14 cellular contexts compared by ENCODE assay signal in the genomic region with DNA sequence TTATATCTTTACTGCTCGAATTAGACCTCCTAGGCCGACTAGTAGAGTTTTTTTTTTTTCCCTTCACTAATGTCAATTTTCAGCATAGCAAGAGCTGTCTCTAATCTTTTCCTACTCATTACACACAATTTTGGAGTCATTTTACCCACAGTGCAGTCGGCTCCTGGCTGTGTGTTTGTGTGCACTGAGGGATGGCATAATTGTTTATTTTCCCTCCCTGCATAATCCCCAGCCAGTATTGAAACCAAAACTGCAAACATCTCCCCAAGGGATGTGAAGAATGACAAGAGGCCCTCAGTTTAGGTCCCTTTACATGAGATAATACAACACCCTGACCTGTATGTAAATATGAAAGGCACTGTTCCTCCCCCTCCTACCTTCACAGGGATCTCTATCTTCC.
DNase-seq lines count a peak whose midpoint lies in the region; ATAC-seq and TF ChIP-seq lines count a peak whose summit lies in the region.
"Had no signal": no experiment of that assay in that cellular context is flagged by ENCODE, and none has a peak within 500 bp of the region (broad histone marks: within the 10 kb centered on the region; RNA-seq: fewer than 3 reads in every experiment).

No MANE protein-coding gene starts in this region.

- H3K4me3 ChIP-seq in Karpas-422 (ENCODE audit: low read length) (no peak overlapping the region), mesenchymal stem cell (ENCODE audit: insufficient read depth in 1 of 2, low read depth in 1 of 2, low read length in 2 of 2) (no peak overlapping the region), WERI-Rb-1 (ENCODE audit: low read depth, low read length) (no peak overlapping the region)
- H3K4me3 ChIP-seq: ascending aorta, hepatocyte had no signal

- no peak overlapping the region for H2AK5ac ChIP-seq in mesenchymal stem cell (ENCODE audit: low read length, severe bottlenecking)

- H3K18ac ChIP-seq in mesenchymal stem cell (ENCODE audit: low read depth in 1 of 2, low read length in 2 of 2) = no peak overlapping the region

- no peak overlapping the region for H2BK12ac ChIP-seq in mesenchymal stem cell (ENCODE audit: low read length in 2 of 2)

- H3K4ac ChIP-seq in mesenchymal stem cell (ENCODE audit: low read depth in 1 of 2, low read length in 2 of 2) = no peak overlapping the region

- peaks cover 42% of the 10 kb centered on the region for H3K4me1 Mint-ChIP-seq in WTC11

- H3K14ac ChIP-seq in mesenchymal stem cell (ENCODE audit: low read length in 2 of 2) = no peak overlapping the region

- 83% methylated on average over 2 of the region's 3 CpGs for WGBS in mesenchymal stem cell

- no peak overlapping the region for H3K4me2 ChIP-seq in Karpas-422 (ENCODE audit: low read depth, low read length, poor library complexity, severe bottlenecking)
- no peak overlapping the region for H3K4me2 ChIP-seq in mesenchymal stem cell (ENCODE audit: low read length, poor library complexity, severe bottlenecking)
- H3K4me2 ChIP-seq: hepatocyte had no signal

- H3K9me3 ChIP-seq in Karpas-422 (ENCODE audit: low read length) = no peaks in the 10 kb centered on the region
- no peaks in the 10 kb centered on the region for H3K9me3 ChIP-seq in mesenchymal stem cell (ENCODE audit: control insufficient read depth, low read length)
- H3K9me3 ChIP-seq in WERI-Rb-1 (ENCODE audit: severe bottlenecking) = no peaks in the 10 kb centered on the region
- H3K9me3 ChIP-seq: ascending aorta had no signal

- peak; percentile 49 for ATAC-seq in WTC11
- no peak for ATAC-seq in GM18520 (IDR thresholded peaks at IDR 0.05; ENCODE audit: unreplicated experiment)

- H2BK15ac ChIP-seq in mesenchymal stem cell (ENCODE audit: low read depth, poor library complexity, severe bottlenecking) = no peak overlapping the region

- H3K27me3 Mint-ChIP-seq in WTC11 (ENCODE audit: low read depth) = no peaks in the 10 kb centered on the region

- H4K91ac ChIP-seq in mesenchymal stem cell (ENCODE audit: low read length) = no peak overlapping the region

- H3K4me1 ChIP-seq in Karpas-422 (ENCODE audit: low read length) (peaks cover 10% of the 10 kb centered on the region; the same call in 1 of the 2 replicates), mesenchymal stem cell (ENCODE audit: control insufficient read depth, insufficient read depth, low read depth, low read length) (no peaks in the 10 kb centered on the region)
- H3K4me1 ChIP-seq: ascending aorta had no signal

- H3K79me2 ChIP-seq in Karpas-422 (ENCODE audit: low read length) = 0 out of 2 replicates have a peak, but pooled peaks cover 4% of the 10 kb centered on the region
- H3K79me2 ChIP-seq: hepatocyte had no signal

- H3K27ac ChIP-seq in Karpas-422 (ENCODE audit: low read length) (0 out of 2 replicates have a peak overlapping the region, but pooled peaks have one; percentile 13), mesenchymal stem cell (ENCODE audit: low read length, poor library complexity, severe bottlenecking) (no peak overlapping the region), WERI-Rb-1 (no peak overlapping the region)
- H3K27ac ChIP-seq: ascending aorta, hepatocyte had no signal

- H3K9me3 Mint-ChIP-seq in WTC11 = no peaks in the 10 kb centered on the region
- H3K9me3 Mint-ChIP-seq: nephron had no signal

- peaks cover 37% of the 10 kb centered on the region for H3K36me3 Mint-ChIP-seq in WTC11

- no peak overlapping the region for H3K23ac ChIP-seq in mesenchymal stem cell (ENCODE audit: low read length in 2 of 2)

- TF ChIP-seq CTCF in WTC11 (IDR thresholded peaks at IDR 0.05) (no peak), WERI-Rb-1 (IDR thresholded peaks at IDR 0.05; ENCODE audit: low read depth, low read length) (no peak)

- peaks cover 32% of the 10 kb centered on the region for H3K36me3 ChIP-seq in Karpas-422 (ENCODE audit: insufficient read depth, low read length)
- H3K36me3 ChIP-seq in mesenchymal stem cell (ENCODE audit: control insufficient read depth in 1 of 2, insufficient read depth in 2 of 2, low read depth in 1 of 2, low read length in 2 of 2) = peaks cover 23 to 86% of the 10 kb centered on the region in 2 experiments
- H3K36me3 ChIP-seq in WERI-Rb-1 = peaks cover 62% of the 10 kb centered on the region

- H3K9ac ChIP-seq in Karpas-422 (ENCODE audit: low read length) (no peak overlapping the region), mesenchymal stem cell (ENCODE audit: low read length) (no peak overlapping the region)

- H3K27me3 ChIP-seq in Karpas-422 (ENCODE audit: low read length) (no peaks in the 10 kb centered on the region), mesenchymal stem cell (ENCODE audit: control insufficient read depth in 1 of 2, insufficient read depth in 1 of 2, low read length in 2 of 2) (no peaks in the 10 kb centered on the region), WERI-Rb-1 (ENCODE audit: insufficient read depth, low read depth, severe bottlenecking) (no peaks in the 10 kb centered on the region)
- H3K27me3 ChIP-seq: ascending aorta, hepatocyte had no signal

- peak; percentile 39 for DNase-seq in G401 (ENCODE audit: low spot score)
- DNase-seq in Karpas-422 = no peak
- DNase-seq in WTC11 (ENCODE audit: low spot score) = no peak
- peak; percentile 48 for DNase-seq in mesenchymal stem cell
- DNase-seq in WERI-Rb-1 = no peak
- no peak for DNase-seq in hypothalamus (lab: John Stamatoyannopoulos, UW)
- DNase-seq: activated CD4-positive, alpha-beta T cell treated with anti-CD3 and anti-CD28 coated beads, Interleukin-2, amount 50 U/mL, for 1 hour; activated naive CD4-positive, alpha-beta T cell treated with Interleukin-2 at 50 U/mL for 16 hours; kidney glomerular epithelial cell; MM.1S had no signal

- H2AFZ ChIP-seq in Karpas-422 (ENCODE audit: low read length) = no peak overlapping the region
- H2AFZ ChIP-seq in mesenchymal stem cell (ENCODE audit: low read depth, low read length) = no peak overlapping the region
- H2AFZ ChIP-seq: hepatocyte had no signal

- peaks cover 5% of the 10 kb centered on the region for H3K79me1 ChIP-seq in mesenchymal stem cell (replicated peaks; ENCODE audit: low read length, poor library complexity, severe bottlenecking)

- peak overlapping the region; percentile 82 for H3K27ac Mint-ChIP-seq in WTC11

- POLR2A ChIA-PET in WTC11 (lab: Charles Lee) = no interaction called here

- in situ Hi-C loops in G401 (cut with HindIII; ENCODE audit: low sequenced_read_pairs) = no loop called here

- H2BK5ac ChIP-seq in mesenchymal stem cell (ENCODE audit: low read depth, low read length, poor library complexity, severe bottlenecking) = no peak overlapping the region

- H3K9me2 ChIP-seq in Karpas-422 (replicated peaks; ENCODE audit: insufficient read depth, low read length) = no peaks in the 10 kb centered on the region

- no peak overlapping the region for H2BK120ac ChIP-seq in mesenchymal stem cell (ENCODE audit: low read depth, low read length)

- CTCF ChIA-PET in WTC11 (lab: Charles Lee) = interaction anchor here (0.6 to 3.0 kb wide), 3 partner anchors 13 to 122 kb away, joined by 3 to 16 read pairs (median 6); no protein-coding TSS in a partner anchor

- H3K4me3 Mint-ChIP-seq in WTC11 = no peak overlapping the region
- H3K4me3 Mint-ChIP-seq: nephron had no signal

- no peaks in the 10 kb centered on the region for H4K20me1 ChIP-seq in Karpas-422 (ENCODE audit: insufficient read depth, low read depth, low read length)

- H4K8ac ChIP-seq in mesenchymal stem cell (ENCODE audit: low read length) = no peak overlapping the region

TF ChIP-seq in WTC11, 78 proteins besides CTCF, POLR2A, EP300 and RAD21 (continues in another document):
- TF ChIP-seq RORB (CRISPR knock-in tag; IDR thresholded peaks at IDR 0.05) (no peak), ZNF317 (CRISPR knock-in tag; IDR thresholded peaks at IDR 0.05; ENCODE audit: borderline replicate concordance, low read depth) (no peak), MXD4 (CRISPR knock-in tag; IDR thresholded peaks at IDR 0.05; ENCODE audit: borderline replicate concordance) (no peak), ZNF232 (CRISPR knock-in tag; IDR thresholded peaks at IDR 0.05) (no peak), ZNF416 (CRISPR knock-in tag; IDR thresholded peaks at IDR 0.05) (no peak), NFYB (CRISPR knock-in tag; conservative IDR thresholded peaks at IDR 0.05; ENCODE audit: low read depth) (no peak)
- TF ChIP-seq, protein P1, sequence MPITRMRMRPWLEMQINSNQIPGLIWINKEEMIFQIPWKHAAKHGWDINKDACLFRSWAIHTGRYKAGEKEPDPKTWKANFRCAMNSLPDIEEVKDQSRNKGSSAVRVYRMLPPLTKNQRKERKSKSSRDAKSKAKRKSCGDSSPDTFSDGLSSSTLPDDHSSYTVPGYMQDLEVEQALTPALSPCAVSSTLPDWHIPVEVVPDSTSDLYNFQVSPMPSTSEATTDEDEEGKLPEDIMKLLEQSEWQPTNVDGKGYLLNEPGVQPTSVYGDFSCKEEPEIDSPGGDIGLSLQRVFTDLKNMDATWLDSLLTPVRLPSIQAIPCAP (CRISPR knock-in tag; IDR thresholded peaks at IDR 0.05) = no peak
- TF ChIP-seq, protein P2, sequence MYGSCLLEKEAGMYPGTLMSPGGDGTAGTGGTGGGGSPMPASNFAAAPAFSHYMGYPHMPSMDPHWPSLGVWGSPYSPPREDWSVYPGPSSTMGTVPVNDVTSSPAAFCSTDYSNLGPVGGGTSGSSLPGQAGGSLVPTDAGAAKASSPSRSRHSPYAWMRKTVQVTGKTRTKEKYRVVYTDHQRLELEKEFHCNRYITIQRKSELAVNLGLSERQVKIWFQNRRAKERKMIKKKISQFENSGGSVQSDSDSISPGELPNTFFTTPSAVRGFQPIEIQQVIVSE (CRISPR knock-in tag; IDR thresholded peaks at IDR 0.05; ENCODE audit: borderline replicate concordance) = no peak
- TF ChIP-seq, protein P3, sequence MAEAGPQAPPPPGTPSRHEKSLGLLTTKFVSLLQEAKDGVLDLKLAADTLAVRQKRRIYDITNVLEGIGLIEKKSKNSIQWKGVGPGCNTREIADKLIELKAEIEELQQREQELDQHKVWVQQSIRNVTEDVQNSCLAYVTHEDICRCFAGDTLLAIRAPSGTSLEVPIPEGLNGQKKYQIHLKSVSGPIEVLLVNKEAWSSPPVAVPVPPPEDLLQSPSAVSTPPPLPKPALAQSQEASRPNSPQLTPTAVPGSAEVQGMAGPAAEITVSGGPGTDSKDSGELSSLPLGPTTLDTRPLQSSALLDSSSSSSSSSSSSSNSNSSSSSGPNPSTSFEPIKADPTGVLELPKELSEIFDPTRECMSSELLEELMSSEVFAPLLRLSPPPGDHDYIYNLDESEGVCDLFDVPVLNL (CRISPR knock-in tag; IDR thresholded peaks at IDR 0.05; ENCODE audit: borderline replicate concordance, low read depth) = no peak
- TF ChIP-seq, protein P4, sequence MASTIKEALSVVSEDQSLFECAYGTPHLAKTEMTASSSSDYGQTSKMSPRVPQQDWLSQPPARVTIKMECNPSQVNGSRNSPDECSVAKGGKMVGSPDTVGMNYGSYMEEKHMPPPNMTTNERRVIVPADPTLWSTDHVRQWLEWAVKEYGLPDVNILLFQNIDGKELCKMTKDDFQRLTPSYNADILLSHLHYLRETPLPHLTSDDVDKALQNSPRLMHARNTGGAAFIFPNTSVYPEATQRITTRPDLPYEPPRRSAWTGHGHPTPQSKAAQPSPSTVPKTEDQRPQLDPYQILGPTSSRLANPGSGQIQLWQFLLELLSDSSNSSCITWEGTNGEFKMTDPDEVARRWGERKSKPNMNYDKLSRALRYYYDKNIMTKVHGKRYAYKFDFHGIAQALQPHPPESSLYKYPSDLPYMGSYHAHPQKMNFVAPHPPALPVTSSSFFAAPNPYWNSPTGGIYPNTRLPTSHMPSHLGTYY (CRISPR knock-in tag; IDR thresholded peaks at IDR 0.05) = no peak

Comparison
In these comparisons a context has a peak if more than half of its experiments do, and no peak if none do; other contexts are left out.
1. DNase-seq: peak in G401 (single experiment) and mesenchymal stem cell (single experiment); none in Karpas-422 (single experiment), WTC11 (single experiment), WERI-Rb-1 (single experiment) and hypothalamus (0 of 51).